In genomic region chr20:59498291-59498690, GRCh38 we compare ENCODE assay signal across 23 cellular contexts.
A peak's percentile ranks its signal among the peaks of the same experiment; 100 is the strongest.
DNase-seq lines count a peak whose midpoint lies in the region; TF ChIP-seq lines count a peak whose summit lies in the region.
"Had no signal": no experiment of that assay in that cellular context is flagged by ENCODE, and none has a peak within 500 bp of the region (broad histone marks: within the 10 kb centered on the region; RNA-seq: fewer than 3 reads in every experiment).

No MANE protein-coding gene starts in this region.

- peaks cover 2% of the 10 kb centered on the region for H3K27me3 Mint-ChIP-seq in neural crest cell (ENCODE audit: low read depth)
- H3K27me3 Mint-ChIP-seq in osteocyte (ENCODE audit: unreplicated experiment) = peaks cover 9% of the 10 kb centered on the region
- H3K27me3 Mint-ChIP-seq in immature natural killer cell (ENCODE audit: low read depth in 3 of 3) = peaks cover under 1 to 6% (median 4%) of the 10 kb centered on the region in 3 donors

- H3K27ac Mint-ChIP-seq in neural crest cell (ENCODE audit: unreplicated experiment) (peak overlapping the region; percentile 35), osteocyte (ENCODE audit: unreplicated experiment) (no peak overlapping the region), immature natural killer cell (no peak overlapping the region)
- H3K27ac Mint-ChIP-seq: CD14-positive monocyte; CD4-positive, alpha-beta memory T cell; CD4-positive, CD25-positive, alpha-beta regulatory T cell; CD8-positive, alpha-beta memory T cell had no signal

- H3K9me3 ChIP-seq in esophagus muscularis mucosa (peaks cover 0 to 12% (median 10%) of the 10 kb centered on the region in 4 donors), MM.1S (replicated peaks; ENCODE audit: insufficient read depth, low read length) (no peaks in the 10 kb centered on the region)
- H3K9me3 ChIP-seq: BLaER1 had no signal

- H2AFZ ChIP-seq in MM.1S (ENCODE audit: low read length) = no peak overlapping the region

- H3K27ac ChIP-seq in esophagus muscularis mucosa (replicated peaks in 1 of 4) (no peak overlapping the region), MM.1S (ENCODE audit: low read length) (no peak overlapping the region)
- H3K27ac ChIP-seq: BLaER1 had no signal

- no peak overlapping the region for H3K4me3 Mint-ChIP-seq in neural crest cell
- no peak overlapping the region for H3K4me3 Mint-ChIP-seq in osteocyte (ENCODE audit: unreplicated experiment)
- no peak overlapping the region for H3K4me3 Mint-ChIP-seq in immature natural killer cell
- H3K4me3 Mint-ChIP-seq: CD14-positive monocyte; CD4-positive, alpha-beta memory T cell; CD4-positive, CD25-positive, alpha-beta regulatory T cell; CD8-positive, alpha-beta memory T cell had no signal

- H4K20me1 ChIP-seq in MM.1S (ENCODE audit: insufficient read depth, low read length) = no peaks in the 10 kb centered on the region
- H4K20me1 ChIP-seq: BLaER1 had no signal

- intact Hi-C loops in esophagus muscularis mucosa (cut with DNase I) = no loop called here

- H3K9me2 ChIP-seq in MM.1S (replicated peaks; ENCODE audit: insufficient read depth, low read length) = no peaks in the 10 kb centered on the region

- peaks cover 0 to 59% (median 2%) of the 10 kb centered on the region in 4 donors for H3K27me3 ChIP-seq in esophagus muscularis mucosa
- peaks cover 88% of the 10 kb centered on the region for H3K27me3 ChIP-seq in MM.1S (replicated peaks; ENCODE audit: insufficient read depth, low read length)
- H3K27me3 ChIP-seq: BLaER1 had no signal

- no peak for TF ChIP-seq POLR2A in esophagus muscularis mucosa (IDR thresholded peaks at IDR 0.05; ENCODE audit: low read depth)

- DNase-seq in esophagus muscularis mucosa (ENCODE audit: extremely low spot score) = peak; percentile 57
- no peak for DNase-seq in neural crest cell (ENCODE audit: low read depth, low spot score)
- peak; percentile 54 for DNase-seq in osteocyte (ENCODE audit: extremely low spot score, unreplicated experiment)
- DNase-seq in MM.1S = no peak
- DNase-seq in immature natural killer cell = no peak
- DNase-seq: 8988T; ACHN; BE2C; C1 segment of cervical spinal cord; CD4-positive, alpha-beta memory T cell; CD4-positive, CD25-positive, alpha-beta regulatory T cell; CD8-positive, alpha-beta memory T cell; COR-L47; DMS 273 treated with DMSO at 0.1 percent for 48 hours; DMS153; DMS53; DMS79; DND-41; EL; GDM1 had no signal

- WGBS in esophagus muscularis mucosa = 97% methylated on average over 3 of the region's 3 CpGs

- no peak overlapping the region for H3K4me2 ChIP-seq in MM.1S (ENCODE audit: low read depth, low read length)
- H3K4me2 ChIP-seq: BLaER1 had no signal

- H3K4me3 ChIP-seq in esophagus muscularis mucosa (no peak overlapping the region), MM.1S (ENCODE audit: low read length) (no peak overlapping the region)
- H3K4me3 ChIP-seq: BLaER1, GM12878 had no signal

- no peaks in the 10 kb centered on the region for H3K79me2 ChIP-seq in MM.1S (ENCODE audit: low read length)

- H3K36me3 ChIP-seq in esophagus muscularis mucosa (no peaks in the 10 kb centered on the region), MM.1S (replicated peaks; ENCODE audit: insufficient read depth, low read length) (no peaks in the 10 kb centered on the region)
- H3K36me3 ChIP-seq: BE2C, BLaER1 had no signal

- H3F3A ChIP-seq in MM.1S (ENCODE audit: insufficient read depth, low read length) = no peaks in the 10 kb centered on the region

- no peak for TF ChIP-seq EP300 in esophagus muscularis mucosa (IDR thresholded peaks at IDR 0.05)

- H3K4me1 Mint-ChIP-seq in neural crest cell = peaks cover 6% of the 10 kb centered on the region
- no peaks in the 10 kb centered on the region for H3K4me1 Mint-ChIP-seq in osteocyte (ENCODE audit: unreplicated experiment)
- H3K4me1 Mint-ChIP-seq in immature natural killer cell = no peaks in the 10 kb centered on the region
- H3K4me1 Mint-ChIP-seq: CD14-positive monocyte; CD8-positive, alpha-beta memory T cell had no signal

- H3K9me3 Mint-ChIP-seq in neural crest cell (peaks cover 3% of the 10 kb centered on the region), osteocyte (ENCODE audit: unreplicated experiment) (peaks cover 7% of the 10 kb centered on the region), immature natural killer cell (no peaks in the 10 kb centered on the region)

- peaks cover 0 to 8% (median 3%) of the 10 kb centered on the region in 4 donors for H3K4me1 ChIP-seq in esophagus muscularis mucosa
- H3K4me1 ChIP-seq in MM.1S (ENCODE audit: low read length) = no peaks in the 10 kb centered on the region
- H3K4me1 ChIP-seq: BE2C had no signal

- no peak for TF ChIP-seq CTCF in esophagus muscularis mucosa (IDR thresholded peaks at IDR 0.05)
- TF ChIP-seq CTCF in neural crest cell (conservative IDR thresholded peaks at IDR 0.05) = no peak
- TF ChIP-seq CTCF in osteocyte (IDR thresholded peaks at IDR 0.05) = no peak
- TF ChIP-seq CTCF in MM.1S (IDR thresholded peaks at IDR 0.05; ENCODE audit: low read length) = no peak

- H3K9ac ChIP-seq in MM.1S (ENCODE audit: low read length) = no peak overlapping the region
- H3K9ac ChIP-seq: BLaER1 had no signal

- H3K36me3 Mint-ChIP-seq in neural crest cell (ENCODE audit: low read depth) (peaks cover 6% of the 10 kb centered on the region), osteocyte (ENCODE audit: unreplicated experiment) (no peaks in the 10 kb centered on the region), immature natural killer cell (no peaks in the 10 kb centered on the region)
- H3K36me3 Mint-ChIP-seq: CD14-positive monocyte; CD4-positive, alpha-beta memory T cell; CD4-positive, CD25-positive, alpha-beta regulatory T cell; CD8-positive, alpha-beta memory T cell had no signal

Comparison
In these comparisons a context has a peak if more than half of its experiments do, and no peak if none do; other contexts are left out.
1. DNase-seq: peak in esophagus muscularis mucosa (single experiment) and osteocyte (single experiment); none in neural crest cell (single experiment), MM.1S (single experiment) and immature natural killer cell (0 of 3).